ENCODE assay signal across 22 cellular contexts in genomic region chr4:186193851-186194250, GRCh38. TPM values are rescaled to one million over a fixed set of nuclear protein-coding genes. Genes with fewer than 3 reads are reported as not detected.
DNase-seq lines count a peak whose midpoint lies in the region; TF ChIP-seq lines count a peak whose summit lies in the region.
"Had no signal": no experiment of that assay in that cellular context is flagged by ENCODE, and none has a peak within 500 bp of the region (broad histone marks: within the 10 kb centered on the region; RNA-seq: fewer than 3 reads in every experiment).

No MANE protein-coding gene starts in this region.

- H4K20me1 ChIP-seq in Loucy (ENCODE audit: insufficient read depth, low read length, poor library complexity, severe bottlenecking), result no peaks in the 10 kb centered on the region

- no peaks in the 10 kb centered on the region for H3K9me2 ChIP-seq in Loucy (replicated peaks; ENCODE audit: low read depth, low read length)

- no peaks in the 10 kb centered on the region for H3F3A ChIP-seq in Loucy (ENCODE audit: low read depth)

- H3K27ac ChIP-seq in skeletal muscle tissue (ENCODE audit: low read depth, low read length), result no peak overlapping the region
- H3K27ac ChIP-seq in coronary artery, result no peak overlapping the region
- H3K27ac ChIP-seq: A549, brain microvascular endothelial cell had no signal

- H3K36me3 Mint-ChIP-seq in activated naive CD8-positive, alpha-beta T cell, result peaks cover 10% of the 10 kb centered on the region
- H3K36me3 Mint-ChIP-seq in activated naive CD8-positive, alpha-beta T cell treated with anti-CD3 and anti-CD28 coated beads for 36 hours, result peaks cover 16% of the 10 kb centered on the region
- H3K36me3 Mint-ChIP-seq in immature natural killer cell, result peaks cover 8 to 23% (median 14%) of the 10 kb centered on the region in 3 donors

- H3K36me3 ChIP-seq in Loucy (ENCODE audit: insufficient read depth, low read length) (no peaks in the 10 kb centered on the region), skeletal muscle tissue (ENCODE audit: control insufficient read depth in 3 of 3, insufficient read depth in 3 of 3, low read length in 3 of 3) (peaks cover 5 to 28% (median 12%) of the 10 kb centered on the region in 3 donors)
- H3K36me3 ChIP-seq: brain microvascular endothelial cell had no signal

- DNase-seq in activated naive CD8-positive, alpha-beta T cell treated with anti-CD3 and anti-CD28 coated beads for 36 hours, result no peak
- DNase-seq in immature natural killer cell, result no peak
- DNase-seq in head of caudate nucleus, result no peak
- no peak for DNase-seq in coronary artery (ENCODE audit: low spot score)
- DNase-seq in ecto neural progenitor cell (ENCODE audit: low spot score), result no peak
- DNase-seq: activated CD4-positive, alpha-beta T cell treated with anti-CD3 and anti-CD28 coated beads for 36 hours; brain microvascular endothelial cell; H7; heart right ventricle; NCI-H1436; NCI-H510A; NK-92 treated with Interleukin-12 subunit alpha and Interleukin-12 subunit beta, amount 100 ng/mL, for 24 hours; stimulated activated CD4-positive, alpha-beta T cell treated with anti-CD3 and anti-CD28 coated beads, Interleukin-4, amount 100 ng/mL, for 24 hours; T-helper 1 cell; upper lobe of left lung had no signal

- H3K4me1 ChIP-seq in Loucy (ENCODE audit: insufficient read depth, low read length, poor library complexity, severe bottlenecking) (peaks cover 29% of the 10 kb centered on the region), skeletal muscle tissue (ENCODE audit: control insufficient read depth in 3 of 3, insufficient read depth in 3 of 3, low read length in 3 of 3) (peaks cover 22 to 31% (median 23%) of the 10 kb centered on the region in 3 donors)

- H3K4me2 ChIP-seq in Loucy (ENCODE audit: low read depth, low read length, poor library complexity, severe bottlenecking), result peak overlapping the region; percentile 82
- H3K4me2 ChIP-seq: A549 had no signal

- H3K79me2 ChIP-seq in Loucy (ENCODE audit: insufficient read depth, low read length), result peaks cover 23% of the 10 kb centered on the region

- H3K9me3 Mint-ChIP-seq in activated naive CD8-positive, alpha-beta T cell (ENCODE audit: low read depth), result no peaks in the 10 kb centered on the region
- no peaks in the 10 kb centered on the region for H3K9me3 Mint-ChIP-seq in activated naive CD8-positive, alpha-beta T cell treated with anti-CD3 and anti-CD28 coated beads for 36 hours
- H3K9me3 Mint-ChIP-seq in immature natural killer cell, result no peaks in the 10 kb centered on the region
- H3K9me3 Mint-ChIP-seq: activated T-helper 1 cell treated with anti-CD3 and anti-CD28 coated beads, Interleukin-12 subunit alpha, Interleukin-12 subunit beta, Interleukin-2, Interleukin-4 antibody, amounts not matched to agents 30 ng/mL and 10 ng/mL and 1 ng/mL, durations not matched to agents 14 hours and 24 hours and 36 hours; dendritic cell treated with granulocyte-macrophage colony-stimulating factor and Interleukin-4, amounts not matched to agents 40 ng/mL and 50 ng/mL, for 4 days had no signal

- H3K27me3 Mint-ChIP-seq in activated naive CD8-positive, alpha-beta T cell, result no peaks in the 10 kb centered on the region
- no peaks in the 10 kb centered on the region for H3K27me3 Mint-ChIP-seq in activated naive CD8-positive, alpha-beta T cell treated with anti-CD3 and anti-CD28 coated beads for 36 hours
- H3K27me3 Mint-ChIP-seq in immature natural killer cell (ENCODE audit: low read depth in 3 of 3), result peaks cover 5 to 13% (median 5%) of the 10 kb centered on the region in 3 donors
- H3K27me3 Mint-ChIP-seq: activated CD4-positive, alpha-beta T cell treated with anti-CD3 and anti-CD28 coated beads for 36 hours; B cell; dendritic cell treated with granulocyte-macrophage colony-stimulating factor and Interleukin-4, amounts not matched to agents 40 ng/mL and 50 ng/mL, for 4 days had no signal

- H3K4me3 ChIP-seq in Loucy (ENCODE audit: low read length, poor library complexity, severe bottlenecking) (peak overlapping the region; percentile 95), skeletal muscle tissue (ENCODE audit: low read length in 3 of 3) (peak overlapping the region in 2 of 3 donors; percentile 2 to 44), coronary artery (no peak overlapping the region)
- H3K4me3 ChIP-seq: A549, upper lobe of left lung had no signal

- H3K4me3 Mint-ChIP-seq in activated naive CD8-positive, alpha-beta T cell, result peak overlapping the region; percentile 95
- no peak overlapping the region for H3K4me3 Mint-ChIP-seq in activated naive CD8-positive, alpha-beta T cell treated with anti-CD3 and anti-CD28 coated beads for 36 hours
- H3K4me3 Mint-ChIP-seq in immature natural killer cell, result no peak overlapping the region
- H3K4me3 Mint-ChIP-seq: dendritic cell treated with granulocyte-macrophage colony-stimulating factor and Interleukin-4, amounts not matched to agents 40 ng/mL and 50 ng/mL, for 4 days had no signal

- no peaks in the 10 kb centered on the region for H3K27me3 ChIP-seq in Loucy (ENCODE audit: insufficient read depth, low read length, poor library complexity, severe bottlenecking)
- no peaks in the 10 kb centered on the region for H3K27me3 ChIP-seq in skeletal muscle tissue (ENCODE audit: control insufficient read depth in 3 of 3, insufficient read depth in 3 of 3, low read length in 3 of 3)
- H3K27me3 ChIP-seq: brain microvascular endothelial cell, heart right ventricle, upper lobe of left lung had no signal

- H3K9me3 ChIP-seq in Loucy (ENCODE audit: insufficient read depth, low read depth, low read length) (no peaks in the 10 kb centered on the region), skeletal muscle tissue (ENCODE audit: control insufficient read depth in 3 of 3, low read length in 3 of 3) (no peaks in the 10 kb centered on the region)
- H3K9me3 ChIP-seq: A549, heart right ventricle, upper lobe of left lung had no signal

- no peak overlapping the region for H2AFZ ChIP-seq in Loucy (ENCODE audit: low read length)

- intact Hi-C loops in head of caudate nucleus (cut with DNase I), result no loop called here

- H3K27ac Mint-ChIP-seq in activated naive CD8-positive, alpha-beta T cell, result peak overlapping the region; percentile 89
- H3K27ac Mint-ChIP-seq in activated naive CD8-positive, alpha-beta T cell treated with anti-CD3 and anti-CD28 coated beads for 36 hours, result no peak overlapping the region
- H3K27ac Mint-ChIP-seq in immature natural killer cell, result peak overlapping the region in 4 of 6 donors; percentile 22 to 98 (median 58)
- H3K27ac Mint-ChIP-seq: activated T-helper 1 cell treated with anti-CD3 and anti-CD28 coated beads, Interleukin-12 subunit alpha, Interleukin-12 subunit beta, Interleukin-2, Interleukin-4 antibody, amounts not matched to agents 30 ng/mL and 10 ng/mL and 1 ng/mL, durations not matched to agents 14 hours and 24 hours and 36 hours; B cell; dendritic cell treated with granulocyte-macrophage colony-stimulating factor and Interleukin-4, amounts not matched to agents 40 ng/mL and 50 ng/mL, for 4 days had no signal

- H3K9ac ChIP-seq in Loucy (ENCODE audit: low read depth, low read length, poor library complexity, severe bottlenecking) (peak overlapping the region; percentile 93), skeletal muscle tissue (ENCODE audit: low read depth in 1 of 3, low read length in 3 of 3) (peak overlapping the region in 2 of 3 donors; percentile 28 to 48)

- H3K4me1 Mint-ChIP-seq in activated naive CD8-positive, alpha-beta T cell (ENCODE audit: low read depth), result peaks cover 54% of the 10 kb centered on the region
- H3K4me1 Mint-ChIP-seq in activated naive CD8-positive, alpha-beta T cell treated with anti-CD3 and anti-CD28 coated beads for 36 hours, result peaks cover 27% of the 10 kb centered on the region
- H3K4me1 Mint-ChIP-seq in immature natural killer cell, result peaks cover 38 to 52% of the 10 kb centered on the region in 2 donors

- TF ChIP-seq CTCF in Loucy (conservative IDR thresholded peaks at IDR 0.05; ENCODE audit: low read length) (no peak), coronary artery (IDR thresholded peaks at IDR 0.05) (no peak)

RNA-seq across cellular contexts. Expression of gene CYP4V2, which starts 2.5 kb away (rescaled TPM):
- total RNA-seq in activated naive CD8-positive, alpha-beta T cell treated with anti-CD3 and anti-CD28 coated beads for 36 hours, result 1 to 10 TPM; 6.2 to 6.9 TPM
- 10 to 100 TPM; 26.0 to 43.5 (median 37.6) TPM for polyA plus RNA-seq in immature natural killer cell
- total RNA-seq in skeletal muscle tissue, result 5.7 TPM

RNA-seq across cellular contexts. Expression of gene KLKB1, which starts 33.5 kb away (rescaled TPM):
- total RNA-seq in activated naive CD8-positive, alpha-beta T cell treated with anti-CD3 and anti-CD28 coated beads for 36 hours, result not detected
- polyA plus RNA-seq in immature natural killer cell, result not detected
- 0.52 TPM for total RNA-seq in skeletal muscle tissue
- total RNA-seq: activated CD4-positive, alpha-beta T cell treated with anti-CD3 and anti-CD28 coated beads for 36 hours; activated T-helper 1 cell treated with anti-CD3 and anti-CD28 coated beads, Interleukin-12 subunit alpha, Interleukin-12 subunit beta, Interleukin-2, Interleukin-4 antibody, amounts not matched to agents 30 ng/mL and 10 ng/mL and 1 ng/mL, durations not matched to agents 14 hours and 24 hours and 36 hours had no signal
